ENCODE assay signal across 1 cellular context in genomic region chr22:29213481-29213880, GRCh38.
TF ChIP-seq lines count a peak whose summit lies in the region.

No MANE protein-coding gene starts in this region.

TF ChIP-seq in SK-N-SH treated with all-trans-retinoic acid at 6 μM for 48 hours, 23 proteins besides CTCF, POLR2A, EP300 and RAD21 (continued from another document):
- TF ChIP-seq, protein P1, sequence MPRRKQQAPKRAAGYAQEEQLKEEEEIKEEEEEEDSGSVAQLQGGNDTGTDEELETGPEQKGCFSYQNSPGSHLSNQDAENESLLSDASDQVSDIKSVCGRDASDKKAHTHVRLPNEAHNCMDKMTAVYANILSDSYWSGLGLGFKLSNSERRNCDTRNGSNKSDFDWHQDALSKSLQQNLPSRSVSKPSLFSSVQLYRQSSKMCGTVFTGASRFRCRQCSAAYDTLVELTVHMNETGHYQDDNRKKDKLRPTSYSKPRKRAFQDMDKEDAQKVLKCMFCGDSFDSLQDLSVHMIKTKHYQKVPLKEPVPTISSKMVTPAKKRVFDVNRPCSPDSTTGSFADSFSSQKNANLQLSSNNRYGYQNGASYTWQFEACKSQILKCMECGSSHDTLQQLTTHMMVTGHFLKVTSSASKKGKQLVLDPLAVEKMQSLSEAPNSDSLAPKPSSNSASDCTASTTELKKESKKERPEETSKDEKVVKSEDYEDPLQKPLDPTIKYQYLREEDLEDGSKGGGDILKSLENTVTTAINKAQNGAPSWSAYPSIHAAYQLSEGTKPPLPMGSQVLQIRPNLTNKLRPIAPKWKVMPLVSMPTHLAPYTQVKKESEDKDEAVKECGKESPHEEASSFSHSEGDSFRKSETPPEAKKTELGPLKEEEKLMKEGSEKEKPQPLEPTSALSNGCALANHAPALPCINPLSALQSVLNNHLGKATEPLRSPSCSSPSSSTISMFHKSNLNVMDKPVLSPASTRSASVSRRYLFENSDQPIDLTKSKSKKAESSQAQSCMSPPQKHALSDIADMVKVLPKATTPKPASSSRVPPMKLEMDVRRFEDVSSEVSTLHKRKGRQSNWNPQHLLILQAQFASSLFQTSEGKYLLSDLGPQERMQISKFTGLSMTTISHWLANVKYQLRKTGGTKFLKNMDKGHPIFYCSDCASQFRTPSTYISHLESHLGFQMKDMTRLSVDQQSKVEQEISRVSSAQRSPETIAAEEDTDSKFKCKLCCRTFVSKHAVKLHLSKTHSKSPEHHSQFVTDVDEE (CRISPR knock-in tag; IDR thresholded peaks at IDR 0.05) = no peak
- TF ChIP-seq ZNF8 (CRISPR knock-in tag; IDR thresholded peaks at IDR 0.05) = no peak
- no peak for TF ChIP-seq SNAI2 (CRISPR knock-in tag; IDR thresholded peaks at IDR 0.05)
